Comparison of ENCODE assay signal across 14 cellular contexts in genomic region chr5:172015346-172015745, GRCh38. TPM values are rescaled to one million over a fixed set of nuclear protein-coding genes. Genes with fewer than 3 reads are reported as not detected.
DNase-seq lines count a peak whose midpoint lies in the region; ATAC-seq and TF ChIP-seq lines count a peak whose summit lies in the region.
"Had no signal": no experiment of that assay in that cellular context is flagged by ENCODE, and none has a peak within 500 bp of the region (broad histone marks: within the 10 kb centered on the region; RNA-seq: fewer than 3 reads in every experiment).

No MANE protein-coding gene starts in this region.

- no peak overlapping the region for H2BK5ac ChIP-seq in mesendoderm (ENCODE audit: low read length)

- H3K4me3 ChIP-seq in GM23338 (no peak overlapping the region), mesendoderm (ENCODE audit: low read length) (no peak overlapping the region), esophagus muscularis mucosa (no peak overlapping the region)
- H3K4me3 ChIP-seq: BLaER1 had no signal

- intact Hi-C loops in activated CD4-positive, alpha-beta T cell treated with anti-CD3 and anti-CD28 coated beads for 36 hours (cut with DNase I, micrococcal nuclease): no loop called here
- intact Hi-C loops in activated CD8-positive, alpha-beta T cell treated with anti-CD3 and anti-CD28 coated beads for 36 hours (cut with micrococcal nuclease): no loop called here
- intact Hi-C loops in esophagus muscularis mucosa (cut with DNase I): no loop called here

- H3K4ac ChIP-seq in mesendoderm (ENCODE audit: low read depth, low read length): no peak overlapping the region

- no peak overlapping the region for H3K4me2 ChIP-seq in GM23338
- H3K4me2 ChIP-seq in mesendoderm (ENCODE audit: low read length): no peak overlapping the region
- H3K4me2 ChIP-seq: BLaER1 had no signal

- TF ChIP-seq CTCF in GM23338 (conservative IDR thresholded peaks at IDR 0.05; ENCODE audit: low read depth in 2 of 2) (no peak), esophagus muscularis mucosa (IDR thresholded peaks at IDR 0.05) (no peak)
- TF ChIP-seq CTCF in activated CD8-positive, alpha-beta T cell treated with anti-CD3 and anti-CD28 coated beads for 36 hours (IDR thresholded peaks at IDR 0.05): no peak

- no peaks in the 10 kb centered on the region for H4K20me1 ChIP-seq in GM23338 (replicated peaks; ENCODE audit: insufficient read depth)
- H4K20me1 ChIP-seq: BLaER1 had no signal

- H3K4me3 Mint-ChIP-seq in activated CD4-positive, alpha-beta T cell treated with anti-CD3 and anti-CD28 coated beads for 36 hours: no peak overlapping the region
- H3K4me3 Mint-ChIP-seq in GM23338: no peak overlapping the region
- no peak overlapping the region for H3K4me3 Mint-ChIP-seq in activated CD8-positive, alpha-beta T cell treated with anti-CD3 and anti-CD28 coated beads for 36 hours
- H3K4me3 Mint-ChIP-seq: CD8-positive, alpha-beta memory T cell had no signal

- H4K5ac ChIP-seq in mesendoderm (ENCODE audit: low read length): no peak overlapping the region

- no peaks in the 10 kb centered on the region for H3K27me3 Mint-ChIP-seq in activated CD4-positive, alpha-beta T cell treated with anti-CD3 and anti-CD28 coated beads for 36 hours
- H3K27me3 Mint-ChIP-seq in GM23338 (ENCODE audit: insufficient read depth, low read depth, poor library complexity): peaks cover 4% of the 10 kb centered on the region
- H3K27me3 Mint-ChIP-seq in activated CD8-positive, alpha-beta T cell treated with anti-CD3 and anti-CD28 coated beads for 36 hours: no peaks in the 10 kb centered on the region

- H3K9me3 Mint-ChIP-seq in activated CD4-positive, alpha-beta T cell treated with anti-CD3 and anti-CD28 coated beads for 36 hours (ENCODE audit: low read depth): no peaks in the 10 kb centered on the region
- H3K9me3 Mint-ChIP-seq in GM23338: no peaks in the 10 kb centered on the region
- H3K9me3 Mint-ChIP-seq in activated CD8-positive, alpha-beta T cell treated with anti-CD3 and anti-CD28 coated beads for 36 hours: no peaks in the 10 kb centered on the region
- H3K9me3 Mint-ChIP-seq: CD8-positive, alpha-beta memory T cell had no signal

- H3K18ac ChIP-seq in mesendoderm (ENCODE audit: low read length): no peak overlapping the region

- H3K4me1 Mint-ChIP-seq in activated CD4-positive, alpha-beta T cell treated with anti-CD3 and anti-CD28 coated beads for 36 hours: no peaks in the 10 kb centered on the region
- H3K4me1 Mint-ChIP-seq in GM23338: peaks cover 1% of the 10 kb centered on the region
- H3K4me1 Mint-ChIP-seq in activated CD8-positive, alpha-beta T cell treated with anti-CD3 and anti-CD28 coated beads for 36 hours (ENCODE audit: low read depth): peaks cover 4% of the 10 kb centered on the region
- H3K4me1 Mint-ChIP-seq: CD8-positive, alpha-beta memory T cell had no signal

- WGBS in mesendoderm (ENCODE audit: extremely low coverage, insufficient coverage, low lambda C conversion rate): no CpG with 5 or more reads among the region's 4 CpGs
- WGBS in esophagus muscularis mucosa: 96% methylated on average over 4 of the region's 4 CpGs

- H3K36me3 Mint-ChIP-seq in activated CD4-positive, alpha-beta T cell treated with anti-CD3 and anti-CD28 coated beads for 36 hours (ENCODE audit: low read depth): no peaks in the 10 kb centered on the region
- H3K36me3 Mint-ChIP-seq in GM23338 (ENCODE audit: low read depth): no peaks in the 10 kb centered on the region
- H3K36me3 Mint-ChIP-seq in activated CD8-positive, alpha-beta T cell treated with anti-CD3 and anti-CD28 coated beads for 36 hours (ENCODE audit: low read depth): no peaks in the 10 kb centered on the region

- no peak overlapping the region for H2BK120ac ChIP-seq in mesendoderm (ENCODE audit: low read depth, low read length)

- H3K9me2 ChIP-seq in GM23338 (ENCODE audit: insufficient read depth): no peaks in the 10 kb centered on the region

- H3K79me1 ChIP-seq in mesendoderm (ENCODE audit: low read length): no peaks in the 10 kb centered on the region

- H3K56ac ChIP-seq in mesendoderm (ENCODE audit: low read length): no peak overlapping the region

- H3K79me2 ChIP-seq in GM23338 (replicated peaks; ENCODE audit: insufficient read depth) (no peaks in the 10 kb centered on the region), mesendoderm (ENCODE audit: control insufficient read depth, insufficient read depth, low read length) (no peaks in the 10 kb centered on the region)

- H3F3A ChIP-seq in GM23338 (replicated peaks; ENCODE audit: low read depth): no peaks in the 10 kb centered on the region

- no peak for DNase-seq in activated CD4-positive, alpha-beta T cell treated with anti-CD3 and anti-CD28 coated beads for 36 hours
- DNase-seq in activated CD4-positive, alpha-beta T cell treated with anti-CD3 and anti-CD28 coated beads for 1 hour: no peak
- DNase-seq in GM23338 (ENCODE audit: low spot score): no peak
- DNase-seq in activated CD8-positive, alpha-beta T cell treated with anti-CD3 and anti-CD28 coated beads for 36 hours: no peak
- no peak for DNase-seq in mesendoderm
- DNase-seq in esophagus muscularis mucosa (ENCODE audit: extremely low spot score): no peak
- DNase-seq: Caco-2; CD8-positive, alpha-beta memory T cell; DND-41; GDM1 had no signal

- no peak for TF ChIP-seq EP300 in esophagus muscularis mucosa (IDR thresholded peaks at IDR 0.05)

- no peak overlapping the region for H2BK15ac ChIP-seq in mesendoderm (replicated peaks; ENCODE audit: low read depth)

- peak; percentile 58 for ATAC-seq in activated CD4-positive, alpha-beta T cell treated with anti-CD3 and anti-CD28 coated beads for 36 hours
- ATAC-seq in GM23338 (no peak), esophagus mucosa (peak; percentile 38), GM21717 (IDR thresholded peaks at IDR 0.05; ENCODE audit: unreplicated experiment) (no peak)
- ATAC-seq in activated CD8-positive, alpha-beta T cell treated with anti-CD3 and anti-CD28 coated beads for 36 hours: peak; percentile 30

- no peak overlapping the region for H4K8ac ChIP-seq in mesendoderm (ENCODE audit: low read depth, low read length)

- CTCF ChIA-PET in activated CD4-positive, alpha-beta T cell treated with anti-CD3 and anti-CD28 coated beads for 36 hours (lab: Charles Lee): no interaction called here
- CTCF ChIA-PET in activated CD8-positive, alpha-beta T cell treated with anti-CD3 and anti-CD28 coated beads for 36 hours (lab: Charles Lee): no interaction called here

- no peak overlapping the region for H3K23ac ChIP-seq in mesendoderm (ENCODE audit: low read length)

- H3K27ac ChIP-seq in GM23338 (ENCODE audit: low read depth): no peak overlapping the region
- H3K27ac ChIP-seq in mesendoderm (ENCODE audit: low read depth, low read length): no peak overlapping the region
- no peak overlapping the region for H3K27ac ChIP-seq in esophagus muscularis mucosa (replicated peaks in 1 of 4)
- H3K27ac ChIP-seq: 22Rv1, BLaER1 had no signal

- H3K27ac Mint-ChIP-seq in activated CD4-positive, alpha-beta T cell treated with anti-CD3 and anti-CD28 coated beads for 36 hours: no peak overlapping the region
- H3K27ac Mint-ChIP-seq in GM23338: 0 out of 2 replicates have a peak overlapping the region, but pooled peaks have one; percentile 18
- no peak overlapping the region for H3K27ac Mint-ChIP-seq in activated CD8-positive, alpha-beta T cell treated with anti-CD3 and anti-CD28 coated beads for 36 hours

- POLR2A ChIA-PET in activated CD4-positive, alpha-beta T cell treated with anti-CD3 and anti-CD28 coated beads for 36 hours (lab: Charles Lee): no interaction called here
- POLR2A ChIA-PET in activated CD8-positive, alpha-beta T cell treated with anti-CD3 and anti-CD28 coated beads for 36 hours (lab: Charles Lee): interaction anchor here (0.6 kb wide), 1 partner anchor 111 kb away, joined by 3 read pairs; no protein-coding TSS in a partner anchor

- H3K9ac ChIP-seq in mesendoderm (ENCODE audit: low read length): no peak overlapping the region
- H3K9ac ChIP-seq: BLaER1 had no signal

- no peak for TF ChIP-seq POLR2A in esophagus muscularis mucosa (IDR thresholded peaks at IDR 0.05; ENCODE audit: low read depth)

- no peak overlapping the region for H2AFZ ChIP-seq in GM23338

- H3K27me3 ChIP-seq in GM23338 (ENCODE audit: insufficient read depth) (no peaks in the 10 kb centered on the region), mesendoderm (ENCODE audit: insufficient read depth, low read length, poor library complexity) (no peaks in the 10 kb centered on the region), esophagus muscularis mucosa (no peaks in the 10 kb centered on the region)
- H3K27me3 ChIP-seq: BLaER1 had no signal

- H3K9me3 ChIP-seq in esophagus muscularis mucosa: no peaks in the 10 kb centered on the region
- H3K9me3 ChIP-seq: BLaER1, Caco-2 had no signal

- no peak overlapping the region for H2AK5ac ChIP-seq in mesendoderm (ENCODE audit: low read length)

- H3K36me3 ChIP-seq in GM23338 (ENCODE audit: insufficient read depth) (no peaks in the 10 kb centered on the region), mesendoderm (ENCODE audit: control insufficient read depth, insufficient read depth, low read length) (no peaks in the 10 kb centered on the region), esophagus muscularis mucosa (no peaks in the 10 kb centered on the region)
- H3K36me3 ChIP-seq: BLaER1 had no signal

- no peaks in the 10 kb centered on the region for H3K4me1 ChIP-seq in GM23338 (ENCODE audit: insufficient read depth)
- no peaks in the 10 kb centered on the region for H3K4me1 ChIP-seq in mesendoderm (ENCODE audit: control insufficient read depth, low read depth, low read length)
- no peaks in the 10 kb centered on the region for H3K4me1 ChIP-seq in esophagus muscularis mucosa
- H3K4me1 ChIP-seq: BLaER1, Caco-2 had no signal

TF ChIP-seq in GM23338, 12 proteins besides CTCF, POLR2A, EP300 and RAD21:
- no peak for TF ChIP-seq ZNF114 (CRISPR knock-in tag; IDR thresholded peaks at IDR 0.05)

RNA-seq across cellular contexts. Expression of gene FBXW11, which starts 8.9 kb away (rescaled TPM):
- 10 to 100 TPM; 33.8 to 39.5 TPM for total RNA-seq in activated CD4-positive, alpha-beta T cell treated with anti-CD3 and anti-CD28 coated beads for 36 hours
- total RNA-seq in GM23338 (2014; rRNA removed; shearing (Covaris generic)): 88.0 and 102 TPM in 2 replicates
- polyA plus RNA-seq in GM23338 (2016; fragmentation: Nextera tagmentation; extraction: Ambion mirVana): 45.0 and 49.1 TPM in 2 replicates
- 10 to 100 TPM; 49.3 to 52.6 TPM for total RNA-seq in activated CD8-positive, alpha-beta T cell treated with anti-CD3 and anti-CD28 coated beads for 36 hours
- total RNA-seq in esophagus mucosa (45.9 TPM), esophagus muscularis mucosa (10 to 100 TPM; 60.8 to 75.6 (median 66.3) TPM)
- polyA plus RNA-seq in mesendoderm (2013, experiment 1 of 2): 19.2 TPM
- 20.2 TPM for polyA plus RNA-seq in mesendoderm (2013, experiment 2 of 2)

Comparison
In these comparisons a context has a peak if more than half of its experiments do, and no peak if none do; other contexts are left out.
1. ATAC-seq: peak in activated CD4-positive, alpha-beta T cell treated with anti-CD3 and anti-CD28 coated beads for 36 hours (single experiment), activated CD8-positive, alpha-beta T cell treated with anti-CD3 and anti-CD28 coated beads for 36 hours (single experiment) and esophagus mucosa (single experiment); none in GM23338 (single experiment) and GM21717 (single experiment).